12 cellular contexts compared by ENCODE assay signal in genomic region chr19:5935473-5936307, GRCh38. TPM values are rescaled to one million over a fixed set of nuclear protein-coding genes. Genes with fewer than 3 reads are reported as not detected.
DNase-seq lines count a peak whose midpoint lies in the region; ATAC-seq and TF ChIP-seq lines count a peak whose summit lies in the region.
"Had no signal": no experiment of that assay in that cellular context is flagged by ENCODE, and none has a peak within 500 bp of the region (broad histone marks: within the 10 kb centered on the region; RNA-seq: fewer than 3 reads in every experiment).

No MANE protein-coding gene starts in this region.

- DNase-seq in activated naive CD8-positive, alpha-beta T cell treated with anti-CD3 and anti-CD28 coated beads for 36 hours: no peak
- DNase-seq in activated naive CD8-positive, alpha-beta T cell treated with anti-CD3 and anti-CD28 coated beads, Interleukin-2, amount 50 U/mL, for 24 hours: no peak
- DNase-seq in esophagus muscularis mucosa (ENCODE audit: extremely low spot score) (no peak), neural progenitor cell (ENCODE audit: low spot score) (no peak), aorta (no peak), MV-4-11 (lab: John Stamatoyannopoulos, UW) (no peak), thyroid gland (no peak)
- DNase-seq in activated CD8-positive, alpha-beta T cell treated with anti-CD3 and anti-CD28 coated beads for 36 hours: no peak
- DNase-seq: hippocampal formation, PC-9, T-helper 2 cell had no signal

- TF ChIP-seq EP300 in esophagus muscularis mucosa (IDR thresholded peaks at IDR 0.05): no peak

- no peak overlapping the region for H3K4me2 ChIP-seq in neural progenitor cell
- H3K4me2 ChIP-seq: PC-9 had no signal

- CTCF ChIA-PET in activated CD8-positive, alpha-beta T cell treated with anti-CD3 and anti-CD28 coated beads for 36 hours (lab: Charles Lee): no interaction called here

- POLR2A ChIA-PET in activated CD8-positive, alpha-beta T cell treated with anti-CD3 and anti-CD28 coated beads for 36 hours (lab: Charles Lee): interaction anchor here (0.6 kb wide), 1 partner anchor 35 kb away, joined by 4 read pairs; no protein-coding TSS in a partner anchor

- H4K20me1 ChIP-seq in neural progenitor cell (ENCODE audit: low read depth): peaks cover 75% of the 10 kb centered on the region

- no peak for ATAC-seq in activated naive CD8-positive, alpha-beta T cell treated with anti-CD3 and anti-CD28 coated beads, Interleukin-2, amount 50 U/mL, for 24 hours
- peak; percentile 37 for ATAC-seq in aorta (ENCODE audit: low FRiP score)
- no peak for ATAC-seq in activated CD8-positive, alpha-beta T cell treated with anti-CD3 and anti-CD28 coated beads for 36 hours

- no peak overlapping the region for H3K4me3 ChIP-seq in esophagus muscularis mucosa
- no peak overlapping the region for H3K4me3 ChIP-seq in neural progenitor cell
- no peak overlapping the region for H3K4me3 ChIP-seq in aorta (ENCODE audit: low read length in 2 of 2)
- no peak overlapping the region for H3K4me3 ChIP-seq in thyroid gland (replicated peaks in 1 of 3)
- H3K4me3 ChIP-seq: PC-9, prostate gland had no signal

- peaks cover 28% of the 10 kb centered on the region for H3K79me2 ChIP-seq in neural progenitor cell (ENCODE audit: low read depth)

- H3K27ac ChIP-seq in esophagus muscularis mucosa (replicated peaks in 1 of 4) (peak overlapping the region; percentile 53 to 72 (median 66)), neural progenitor cell (no peak overlapping the region), aorta (ENCODE audit: low read depth in 1 of 2, low read length in 2 of 2) (no peak overlapping the region), thyroid gland (no peak overlapping the region)
- H3K27ac ChIP-seq: PC-9 had no signal

- no peaks in the 10 kb centered on the region for H3K9me3 Mint-ChIP-seq in activated naive CD8-positive, alpha-beta T cell treated with anti-CD3 and anti-CD28 coated beads for 36 hours
- no peaks in the 10 kb centered on the region for H3K9me3 Mint-ChIP-seq in activated naive CD8-positive, alpha-beta T cell treated with anti-CD3 and anti-CD28 coated beads, Interleukin-2, amount 50 U/mL, for 24 hours
- no peaks in the 10 kb centered on the region for H3K9me3 Mint-ChIP-seq in neural progenitor cell
- no peaks in the 10 kb centered on the region for H3K9me3 Mint-ChIP-seq in activated CD8-positive, alpha-beta T cell treated with anti-CD3 and anti-CD28 coated beads for 36 hours

- H3K4me1 ChIP-seq in esophagus muscularis mucosa (peaks cover 32 to 56% (median 50%) of the 10 kb centered on the region in 4 donors), neural progenitor cell (no peaks in the 10 kb centered on the region), aorta (ENCODE audit: control insufficient read depth in 1 of 2, insufficient read depth in 2 of 2, low read length in 2 of 2) (no peaks in the 10 kb centered on the region), thyroid gland (peaks cover 8 to 20% of the 10 kb centered on the region in 2 donors)

- H3K36me3 Mint-ChIP-seq in activated naive CD8-positive, alpha-beta T cell treated with anti-CD3 and anti-CD28 coated beads for 36 hours: peaks cover 11% of the 10 kb centered on the region
- H3K36me3 Mint-ChIP-seq in activated naive CD8-positive, alpha-beta T cell treated with anti-CD3 and anti-CD28 coated beads, Interleukin-2, amount 50 U/mL, for 24 hours (ENCODE audit: low read depth): peaks cover 27% of the 10 kb centered on the region
- peaks cover 21% of the 10 kb centered on the region for H3K36me3 Mint-ChIP-seq in neural progenitor cell
- peaks cover 15% of the 10 kb centered on the region for H3K36me3 Mint-ChIP-seq in activated CD8-positive, alpha-beta T cell treated with anti-CD3 and anti-CD28 coated beads for 36 hours (ENCODE audit: low read depth)

- H3K27me3 Mint-ChIP-seq in activated naive CD8-positive, alpha-beta T cell treated with anti-CD3 and anti-CD28 coated beads for 36 hours: no peaks in the 10 kb centered on the region
- H3K27me3 Mint-ChIP-seq in activated naive CD8-positive, alpha-beta T cell treated with anti-CD3 and anti-CD28 coated beads, Interleukin-2, amount 50 U/mL, for 24 hours: no peaks in the 10 kb centered on the region
- peaks cover 4% of the 10 kb centered on the region for H3K27me3 Mint-ChIP-seq in neural progenitor cell (ENCODE audit: insufficient read depth, low read depth)
- H3K27me3 Mint-ChIP-seq in activated CD8-positive, alpha-beta T cell treated with anti-CD3 and anti-CD28 coated beads for 36 hours: no peaks in the 10 kb centered on the region

- TF ChIP-seq POLR2A in esophagus muscularis mucosa (IDR thresholded peaks at IDR 0.05; ENCODE audit: low read depth): no peak
- TF ChIP-seq POLR2A in thyroid gland (IDR thresholded peaks at IDR 0.05): no peak

- no peak overlapping the region for H2AFZ ChIP-seq in neural progenitor cell (replicated peaks)
- H2AFZ ChIP-seq: PC-9 had no signal

- no peaks in the 10 kb centered on the region for H3K4me1 Mint-ChIP-seq in activated naive CD8-positive, alpha-beta T cell treated with anti-CD3 and anti-CD28 coated beads for 36 hours
- no peaks in the 10 kb centered on the region for H3K4me1 Mint-ChIP-seq in activated naive CD8-positive, alpha-beta T cell treated with anti-CD3 and anti-CD28 coated beads, Interleukin-2, amount 50 U/mL, for 24 hours
- peaks cover 20% of the 10 kb centered on the region for H3K4me1 Mint-ChIP-seq in neural progenitor cell
- H3K4me1 Mint-ChIP-seq in activated CD8-positive, alpha-beta T cell treated with anti-CD3 and anti-CD28 coated beads for 36 hours (ENCODE audit: low read depth): no peaks in the 10 kb centered on the region

- H3F3A ChIP-seq in neural progenitor cell (ENCODE audit: low read depth): no peaks in the 10 kb centered on the region

- intact Hi-C loops in esophagus muscularis mucosa (cut with DNase I) (no loop called here), aorta (cut with DNase I) (no loop called here), thyroid gland (cut with DNase I) (no loop called here)
- intact Hi-C loops in activated CD8-positive, alpha-beta T cell treated with anti-CD3 and anti-CD28 coated beads for 36 hours (cut with micrococcal nuclease): no loop called here

- peak overlapping the region; percentile 8 for H3K9ac ChIP-seq in neural progenitor cell

- H3K9me3 ChIP-seq in esophagus muscularis mucosa (no peaks in the 10 kb centered on the region), neural progenitor cell (ENCODE audit: low read depth) (no peaks in the 10 kb centered on the region), aorta (ENCODE audit: control insufficient read depth, low read length) (no peaks in the 10 kb centered on the region), thyroid gland (no peaks in the 10 kb centered on the region)
- H3K9me3 ChIP-seq: prostate gland had no signal

- H3K36me3 ChIP-seq in esophagus muscularis mucosa (peaks cover 18 to 84% (median 64%) of the 10 kb centered on the region in 4 donors), neural progenitor cell (no peaks in the 10 kb centered on the region), aorta (ENCODE audit: control insufficient read depth in 1 of 2, insufficient read depth in 2 of 2, low read length in 1 of 2) (peaks cover 0 to 4% of the 10 kb centered on the region in 2 donors), thyroid gland (peaks cover 24 to 26% of the 10 kb centered on the region in 2 donors)

- no peak overlapping the region for H3K4me3 Mint-ChIP-seq in activated naive CD8-positive, alpha-beta T cell treated with anti-CD3 and anti-CD28 coated beads for 36 hours
- no peak overlapping the region for H3K4me3 Mint-ChIP-seq in activated naive CD8-positive, alpha-beta T cell treated with anti-CD3 and anti-CD28 coated beads, Interleukin-2, amount 50 U/mL, for 24 hours
- no peak overlapping the region for H3K4me3 Mint-ChIP-seq in neural progenitor cell
- H3K4me3 Mint-ChIP-seq in activated CD8-positive, alpha-beta T cell treated with anti-CD3 and anti-CD28 coated beads for 36 hours: no peak overlapping the region

- H3K27me3 ChIP-seq in esophagus muscularis mucosa (no peaks in the 10 kb centered on the region), neural progenitor cell (no peaks in the 10 kb centered on the region), aorta (ENCODE audit: control insufficient read depth in 1 of 2, insufficient read depth in 2 of 2, low read length in 1 of 2) (no peaks in the 10 kb centered on the region), thyroid gland (no peaks in the 10 kb centered on the region)

- WGBS in esophagus muscularis mucosa: 59% methylated on average over 25 of the region's 25 CpGs
- WGBS in aorta, 2 donors: 74 to 75% methylated on average over 25 of the region's 25 CpGs
- 84 to 85% methylated on average over 22 to 23 of the region's 25 CpGs for WGBS in thyroid gland, 2 donors

- TF ChIP-seq CTCF in esophagus muscularis mucosa (IDR thresholded peaks at IDR 0.05) (no peak), neural progenitor cell (IDR thresholded peaks at IDR 0.05) (no peak), thyroid gland (IDR thresholded peaks at IDR 0.05) (no peak)
- TF ChIP-seq CTCF in activated CD8-positive, alpha-beta T cell treated with anti-CD3 and anti-CD28 coated beads for 36 hours (IDR thresholded peaks at IDR 0.05): no peak

- H3K27ac Mint-ChIP-seq in activated naive CD8-positive, alpha-beta T cell treated with anti-CD3 and anti-CD28 coated beads for 36 hours: peak overlapping the region; percentile 69
- no peak overlapping the region for H3K27ac Mint-ChIP-seq in activated naive CD8-positive, alpha-beta T cell treated with anti-CD3 and anti-CD28 coated beads, Interleukin-2, amount 50 U/mL, for 24 hours
- H3K27ac Mint-ChIP-seq in neural progenitor cell: peak overlapping the region; percentile 69
- no peak overlapping the region for H3K27ac Mint-ChIP-seq in activated CD8-positive, alpha-beta T cell treated with anti-CD3 and anti-CD28 coated beads for 36 hours

RNA-seq across cellular contexts. Expression of gene CAPS, which starts 21.6 kb away (rescaled TPM):
- total RNA-seq in activated naive CD8-positive, alpha-beta T cell treated with anti-CD3 and anti-CD28 coated beads for 36 hours: 1 to 10 TPM; 1.9 to 2.6 TPM
- total RNA-seq in esophagus muscularis mucosa (10 to 100 TPM in 3 of 4 donors, 1 to 10 TPM in 1; 5.5 to 16.1 (median 15.2) TPM), neural progenitor cell (ENCODE audit: low replicate concordance) (2.2 and 12.4 TPM in 2 replicates), aorta (10 to 100 TPM in 1 of 2 donors, 1 to 10 TPM in 1; 9.4 to 14.0 TPM), thyroid gland (10 to 100 TPM in 3 of 4 donors, 1 to 10 TPM in 1; 9.0 to 48.8 (median 26.3) TPM)
- 10 to 100 TPM in 1 of 2 donors, 1 to 10 TPM in 1; 9.3 to 70.9 TPM for polyA plus RNA-seq in aorta
- 1 to 10 TPM; 2.1 to 2.8 TPM for total RNA-seq in activated CD8-positive, alpha-beta T cell treated with anti-CD3 and anti-CD28 coated beads for 36 hours

RNA-seq across cellular contexts. Expression of gene VMAC, which starts 31.0 kb away (rescaled TPM):
- 1 to 10 TPM; 1.4 to 1.9 TPM for total RNA-seq in activated naive CD8-positive, alpha-beta T cell treated with anti-CD3 and anti-CD28 coated beads for 36 hours
- total RNA-seq in esophagus muscularis mucosa (10 to 100 TPM in 1 of 4 donors, 1 to 10 TPM in 3; 5.0 to 12.5 (median 7.6) TPM), neural progenitor cell (ENCODE audit: low replicate concordance) (4.6 and 6.8 TPM in 2 replicates), aorta (1 to 10 TPM; 3.9 to 9.2 TPM), thyroid gland (10 to 100 TPM; 14.3 to 27.2 (median 17.8) TPM)
- polyA plus RNA-seq in aorta: 1 to 10 TPM; 1.9 to 6.9 TPM
- 1 to 10 TPM; 1.2 to 2.5 TPM for total RNA-seq in activated CD8-positive, alpha-beta T cell treated with anti-CD3 and anti-CD28 coated beads for 36 hours

RNA-seq across cellular contexts. Expression of gene NDUFA11, which starts 32.1 kb away (rescaled TPM):
- total RNA-seq in activated naive CD8-positive, alpha-beta T cell treated with anti-CD3 and anti-CD28 coated beads for 36 hours: 100 to 1,000 TPM; 244 to 255 TPM
- total RNA-seq in esophagus muscularis mucosa (100 to 1,000 TPM; 292 to 378 (median 314) TPM), neural progenitor cell (ENCODE audit: low replicate concordance) (102 and 197 TPM in 2 replicates), aorta (100 to 1,000 TPM; 138 to 151 TPM), thyroid gland (100 to 1,000 TPM; 115 to 325 (median 195) TPM)
- polyA plus RNA-seq in aorta: 100 to 1,000 TPM; 326 to 405 TPM
- 100 to 1,000 TPM; 233 to 237 TPM for total RNA-seq in activated CD8-positive, alpha-beta T cell treated with anti-CD3 and anti-CD28 coated beads for 36 hours

RNA-seq across cellular contexts. Expression of gene RANBP3, which starts 42.2 kb away (rescaled TPM):
- total RNA-seq in activated naive CD8-positive, alpha-beta T cell treated with anti-CD3 and anti-CD28 coated beads for 36 hours: 100 to 1,000 TPM in 1 of 2 experiments, 10 to 100 TPM in 1; 94.0 to 109 TPM
- total RNA-seq in esophagus muscularis mucosa (100 to 1,000 TPM in 2 of 4 donors, 10 to 100 TPM in 2; 92.2 to 127 (median 102) TPM), neural progenitor cell (ENCODE audit: low replicate concordance) (77.8 and 83.5 TPM in 2 replicates), aorta (10 to 100 TPM; 57.9 to 63.2 TPM), thyroid gland (100 to 1,000 TPM in 1 of 4 donors, 10 to 100 TPM in 3; 57.8 to 148 (median 82.7) TPM)
- 10 to 100 TPM; 19.5 to 43.3 TPM for polyA plus RNA-seq in aorta
- 10 to 100 TPM; 74.3 to 87.5 TPM for total RNA-seq in activated CD8-positive, alpha-beta T cell treated with anti-CD3 and anti-CD28 coated beads for 36 hours

Comparison
In these comparisons a context has a peak if more than half of its experiments do, and no peak if none do; other contexts are left out.
1. H3K27ac Mint-ChIP-seq: peak in activated naive CD8-positive, alpha-beta T cell treated with anti-CD3 and anti-CD28 coated beads for 36 hours (single experiment) and neural progenitor cell (single experiment); none in activated naive CD8-positive, alpha-beta T cell treated with anti-CD3 and anti-CD28 coated beads, Interleukin-2, amount 50 U/mL, for 24 hours (single experiment) and activated CD8-positive, alpha-beta T cell treated with anti-CD3 and anti-CD28 coated beads for 36 hours (single experiment).
2. H3K27ac ChIP-seq: peak in esophagus muscularis mucosa (4 of 4); none in neural progenitor cell (single experiment), aorta (0 of 2) and thyroid gland (0 of 3).